In the genomic region with DNA sequence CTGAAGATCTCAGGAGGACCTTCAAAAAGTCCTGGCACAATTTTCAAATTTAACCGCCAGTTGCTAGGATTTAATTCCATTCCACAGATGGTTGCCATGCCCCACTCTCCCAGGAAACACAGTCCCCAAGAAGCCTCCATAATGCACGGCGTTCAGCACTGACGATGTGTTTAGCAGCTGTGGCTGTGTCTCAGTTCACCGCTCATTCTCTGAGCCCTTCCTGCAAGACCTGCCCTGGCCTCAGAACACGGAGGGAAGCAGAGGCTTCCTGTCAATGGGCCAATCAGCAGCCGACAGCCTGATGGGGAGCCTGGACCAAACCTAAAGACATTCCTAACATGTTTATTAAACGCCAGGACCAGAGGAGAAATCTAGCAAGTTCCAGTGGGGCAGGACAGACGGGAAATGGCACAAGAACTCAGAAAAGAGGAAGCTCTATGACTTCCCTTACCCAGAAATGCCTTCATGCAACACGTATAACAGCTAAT, we compare ENCODE assay signal across 7 cellular contexts. TPM values are rescaled to one million over a fixed set of nuclear protein-coding genes. Genes with fewer than 3 reads are reported as not detected.
A peak's percentile ranks its signal among the peaks of the same experiment; 100 is the strongest.
DNase-seq lines count a peak whose midpoint lies in the region; ATAC-seq and TF ChIP-seq lines count a peak whose summit lies in the region.

No MANE protein-coding gene starts in this region.

- CTCF ChIA-PET in IMR-90 (lab: Yijun Ruan, JAX), result no interaction called here

- peak; percentile 49 for DNase-seq in GM19238 (ENCODE audit: insufficient read length, low spot score)
- DNase-seq in IMR-90, result peak; percentile 28
- DNase-seq in astrocyte of the spinal cord (ENCODE audit: low read depth, low spot score), result peak; percentile 15
- DNase-seq in lung (ENCODE audit: low spot score), result no peak
- no peak for DNase-seq in amniotic stem cell (lab: John Stamatoyannopoulos, UW)
- no peak for DNase-seq in NCI-H446 treated with DMSO at 0.1 percent for 48 hours (lab: John Stamatoyannopoulos, UW)

- H3K79me1 ChIP-seq in IMR-90 (ENCODE audit: low read depth in 1 of 2, low read length in 2 of 2), result no peaks in the 10 kb centered on the region

- H3K4me1 ChIP-seq in IMR-90 (ENCODE audit: control insufficient read depth, insufficient read depth, low read length), result peaks cover 13% of the 10 kb centered on the region
- no peaks in the 10 kb centered on the region for H3K4me1 ChIP-seq in lung (ENCODE audit: control insufficient read depth in 2 of 2, insufficient read depth in 2 of 2, low read length in 2 of 2)

- no peak overlapping the region for H2BK20ac ChIP-seq in IMR-90 (ENCODE audit: low read depth, low read length)

- in situ Hi-C loops in IMR-90 (cut with MboI; ENCODE audit: low sequenced_read_pairs), result no loop called here
- in situ Hi-C loops in astrocyte of the spinal cord (cut with HindIII; ENCODE audit: low sequenced_read_pairs), result no loop called here

- ATAC-seq in IMR-90 (ENCODE audit: low read depth) (peak; percentile 75), lung (ENCODE audit: insufficient read depth, low FRiP score) (no peak), HG03439 (IDR thresholded peaks at IDR 0.05; ENCODE audit: unreplicated experiment) (no peak)

- no peak overlapping the region for H3K56ac ChIP-seq in IMR-90 (ENCODE audit: extremely low read depth, insufficient read depth, low read length)

- 0 out of 2 replicates have a peak overlapping the region, but pooled peaks have one; percentile 25 for H4K91ac ChIP-seq in IMR-90 (ENCODE audit: insufficient read depth, low read depth, low read length)

- H3K27me3 ChIP-seq in IMR-90 (ENCODE audit: control insufficient read depth, insufficient read depth, low read length) (no peaks in the 10 kb centered on the region), lung (ENCODE audit: control insufficient read depth, insufficient read depth) (no peaks in the 10 kb centered on the region)

- H3K36me3 ChIP-seq in IMR-90 (ENCODE audit: control insufficient read depth, insufficient read depth, low read length) (no peaks in the 10 kb centered on the region), lung (ENCODE audit: control insufficient read depth in 2 of 2, insufficient read depth in 2 of 2, low read length in 2 of 2) (no peaks in the 10 kb centered on the region)

- dilution Hi-C loops in IMR-90 (cut with HindIII; ENCODE audit: low sequenced_read_pairs, unreplicated experiment), result no loop called here

- peak overlapping the region; percentile 9 for H4K5ac ChIP-seq in IMR-90 (ENCODE audit: low read depth, low read length)

- H3K4me3 ChIP-seq in IMR-90 (ENCODE audit: insufficient read depth, low read depth, low read length) (no peak overlapping the region), astrocyte of the spinal cord (ENCODE audit: low read depth, low read length) (no peak overlapping the region), lung (no peak overlapping the region)

- H2BK5ac ChIP-seq in IMR-90 (ENCODE audit: low read depth, low read length, poor library complexity, severe bottlenecking), result no peak overlapping the region

- POLR2A ChIA-PET in IMR-90 (lab: Charles Lee; ENCODE audit: unreplicated experiment), result no interaction called here

- no peak for TF ChIP-seq RAD21 in IMR-90 (IDR thresholded peaks at IDR 0.05; ENCODE audit: low read length)

- H4K20me1 ChIP-seq in IMR-90 (ENCODE audit: insufficient read depth, low read length), result no peaks in the 10 kb centered on the region

- H3K27ac ChIP-seq in IMR-90 (ENCODE audit: insufficient read depth, low read length), result no peak overlapping the region
- H3K27ac ChIP-seq in lung (ENCODE audit: low read depth in 1 of 2, low read length in 1 of 2), result peak overlapping the region; percentile 81 to 88

- no peak overlapping the region for H3K23ac ChIP-seq in IMR-90 (ENCODE audit: low read depth, low read length)

- no peak overlapping the region for H2BK15ac ChIP-seq in IMR-90 (ENCODE audit: low read depth, low read length)

- no peak overlapping the region for H2AK5ac ChIP-seq in IMR-90 (ENCODE audit: low read depth, low read length)

- H3K9ac ChIP-seq in IMR-90 (ENCODE audit: low read depth, low read length), result no peak overlapping the region

- peak overlapping the region; percentile 65 for H2AK9ac ChIP-seq in IMR-90 (replicated peaks; ENCODE audit: low read depth, low read length, poor library complexity)

- no TSS peak for BruUV-seq in IMR-90 (replicated peaks; lab: Mats Ljungman, UMichigan)

- TF ChIP-seq CTCF in IMR-90 (conservative IDR thresholded peaks at IDR 0.05; ENCODE audit: low read depth, low read length) (no peak), astrocyte of the spinal cord (IDR thresholded peaks at IDR 0.05; ENCODE audit: low read depth, low read length) (no peak), lung (IDR thresholded peaks at IDR 0.05; ENCODE audit: control extremely low read depth, extremely low read depth) (no peak)

- H3K14ac ChIP-seq in IMR-90 (replicated peaks; ENCODE audit: low read depth, low read length), result peak overlapping the region; percentile 37; the same call in 1 of the 2 replicates

- H3K9me3 ChIP-seq in IMR-90 (ENCODE audit: control insufficient read depth, insufficient read depth, low read length) (no peaks in the 10 kb centered on the region), lung (ENCODE audit: control insufficient read depth in 2 of 2, insufficient read depth in 1 of 2, low read length in 1 of 2) (no peaks in the 10 kb centered on the region)

- H3K4me2 ChIP-seq in IMR-90 (ENCODE audit: low read depth, low read length), result peak overlapping the region; percentile 26

- TF ChIP-seq POLR2A in IMR-90 (IDR thresholded peaks at IDR 0.05; ENCODE audit: low read depth, low read length), result no peak

- intact Hi-C loops in IMR-90 (cut with micrococcal nuclease), result loop anchor here (5.0 kb wide), 1 partner anchor 34 kb away; no protein-coding TSS in a partner anchor

- no peak overlapping the region; the same call in 1 of the 2 replicates for H3K18ac ChIP-seq in IMR-90 (ENCODE audit: low read depth, low read length)

- peaks cover 2% of the 10 kb centered on the region; the same call in 1 of the 2 replicates for H3K9me1 ChIP-seq in IMR-90 (ENCODE audit: insufficient read depth, low read length)

- H2AFZ ChIP-seq in IMR-90 (replicated peaks; ENCODE audit: low read length, poor library complexity), result peak overlapping the region; percentile 87

- H2BK120ac ChIP-seq in IMR-90 (ENCODE audit: low read depth, low read length), result no peak overlapping the region; the same call in 1 of the 2 replicates

- H4K8ac ChIP-seq in IMR-90 (ENCODE audit: low read depth in 2 of 2, low read length in 2 of 2), result peak overlapping the region; percentile 14 to 52; a peak in 2 of 4 replicates

- 41% methylated on average over 5 of the region's 10 CpGs; no CpG with 5 or more reads in 1 of the 2 experiments for WGBS in IMR-90 (ENCODE audit: extremely low coverage in 2 of 2, insufficient read length in 1 of 2), 2 experiments
- whole genome bisulfite sequencing in lung, 2 donors, result 18 to 27% methylated on average over 10 of the region's 10 CpGs

- H3K4ac ChIP-seq in IMR-90 (ENCODE audit: low read depth, low read length), result peak overlapping the region; percentile 31; the same call in 1 of the 2 replicates

TF ChIP-seq in IMR-90, 13 proteins besides CTCF, POLR2A, EP300 and RAD21 (continues in another document):
- no peak for TF ChIP-seq RFX5 (IDR thresholded peaks at IDR 0.05; ENCODE audit: low read depth, low read length)
- TF ChIP-seq RCOR1 (IDR thresholded peaks at IDR 0.05; ENCODE audit: insufficient replicate concordance, low read length), result no peak
- no peak for TF ChIP-seq SMC3 (IDR thresholded peaks at IDR 0.05; ENCODE audit: low read depth, low read length)
- TF ChIP-seq, protein P1, sequence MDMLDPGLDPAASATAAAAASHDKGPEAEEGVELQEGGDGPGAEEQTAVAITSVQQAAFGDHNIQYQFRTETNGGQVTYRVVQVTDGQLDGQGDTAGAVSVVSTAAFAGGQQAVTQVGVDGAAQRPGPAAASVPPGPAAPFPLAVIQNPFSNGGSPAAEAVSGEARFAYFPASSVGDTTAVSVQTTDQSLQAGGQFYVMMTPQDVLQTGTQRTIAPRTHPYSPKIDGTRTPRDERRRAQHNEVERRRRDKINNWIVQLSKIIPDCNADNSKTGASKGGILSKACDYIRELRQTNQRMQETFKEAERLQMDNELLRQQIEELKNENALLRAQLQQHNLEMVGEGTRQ (IDR thresholded peaks at IDR 0.05; ENCODE audit: low read depth, low read length), result no peak
- TF ChIP-seq CEBPB (IDR thresholded peaks at IDR 0.05; ENCODE audit: low read depth, low read length), result no peak
- no peak for TF ChIP-seq MXI1 (IDR thresholded peaks at IDR 0.05; ENCODE audit: borderline replicate concordance, low read depth, low read length)
- no peak for TF ChIP-seq MAFK (IDR thresholded peaks at IDR 0.05; ENCODE audit: low read depth, low read length)
- TF ChIP-seq BHLHE40 (IDR thresholded peaks at IDR 0.05; ENCODE audit: low read depth, low read length), result no peak
- TF ChIP-seq, protein P2, sequence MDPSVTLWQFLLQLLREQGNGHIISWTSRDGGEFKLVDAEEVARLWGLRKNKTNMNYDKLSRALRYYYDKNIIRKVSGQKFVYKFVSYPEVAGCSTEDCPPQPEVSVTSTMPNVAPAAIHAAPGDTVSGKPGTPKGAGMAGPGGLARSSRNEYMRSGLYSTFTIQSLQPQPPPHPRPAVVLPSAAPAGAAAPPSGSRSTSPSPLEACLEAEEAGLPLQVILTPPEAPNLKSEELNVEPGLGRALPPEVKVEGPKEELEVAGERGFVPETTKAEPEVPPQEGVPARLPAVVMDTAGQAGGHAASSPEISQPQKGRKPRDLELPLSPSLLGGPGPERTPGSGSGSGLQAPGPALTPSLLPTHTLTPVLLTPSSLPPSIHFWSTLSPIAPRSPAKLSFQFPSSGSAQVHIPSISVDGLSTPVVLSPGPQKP (IDR thresholded peaks at IDR 0.05; ENCODE audit: borderline replicate concordance, low read depth, low read length), result no peak
- TF ChIP-seq FOS (IDR thresholded peaks at IDR 0.05; ENCODE audit: low read depth, low read length), result no peak

RNA-seq across cellular contexts. Expression of a gene that starts 4.9 kb away (rescaled TPM):
- total RNA-seq in IMR-90 (2012; rRNA removed), result under 0.01 TPM in 2 replicates
- polyA plus RNA-seq in IMR-90 (2012; rRNA removed), result 0.03 and 0.17 TPM in 2 replicates
- polyA plus RNA-seq in IMR-90 (2012; cell fraction: cytosol; rRNA removed), result 0.01 TPM in 2 replicates
- polyA plus RNA-seq in IMR-90 (2012; cell fraction: nucleus; rRNA removed; ENCODE audit: low replicate concordance), result 0.10 and 0.12 TPM in 2 replicates
- total RNA-seq in lung, result 1 to 10 TPM; 2.3 to 4.6 TPM
- under 1 TPM; 0.16 to 0.48 TPM for polyA plus RNA-seq in lung

RNA-seq across cellular contexts. Expression of a gene that starts 53.8 kb away (rescaled TPM):
- 9.0 and 13.1 TPM in 2 replicates for total RNA-seq in IMR-90 (2012; rRNA removed)
- 14.7 and 15.9 TPM in 2 replicates for polyA plus RNA-seq in IMR-90 (2012; rRNA removed)
- 6.3 and 9.5 TPM in 2 replicates for polyA plus RNA-seq in IMR-90 (2012; cell fraction: cytosol; rRNA removed)
- polyA plus RNA-seq in IMR-90 (2012; cell fraction: nucleus; rRNA removed; ENCODE audit: low replicate concordance), result 6.4 and 13.5 TPM in 2 replicates
- 1 to 10 TPM; 4.2 to 5.6 TPM for total RNA-seq in lung
- 1 to 10 TPM; 1.4 to 3.4 TPM for polyA plus RNA-seq in lung

RNA-seq across cellular contexts. Expression of a gene that starts 54.3 kb away (rescaled TPM):
- total RNA-seq in IMR-90 (2012; rRNA removed) (89.4 and 174 TPM in 2 replicates), lung (100 to 1,000 TPM in 1 of 2 donors, 10 to 100 TPM in 1; 97.9 to 104 TPM)
- polyA plus RNA-seq in IMR-90 (2012; rRNA removed) (24.2 and 42.3 TPM in 2 replicates), lung (10 to 100 TPM; 16.6 to 40.1 TPM)
- polyA plus RNA-seq in IMR-90 (2012; cell fraction: cytosol; rRNA removed), result 5.9 TPM in 2 replicates
- polyA plus RNA-seq in IMR-90 (2012; cell fraction: nucleus; rRNA removed; ENCODE audit: low replicate concordance), result 1.8 and 22.6 TPM in 2 replicates

Comparison
In these comparisons a context has a peak if more than half of its experiments do, and no peak if none do; other contexts are left out.
1. DNase-seq: peak in GM19238 (single experiment), IMR-90 (single experiment) and astrocyte of the spinal cord (single experiment); none in lung (single experiment), amniotic stem cell (single experiment) and NCI-H446 treated with DMSO at 0.1 percent for 48 hours (single experiment).